ENCODE assay signal across 1 cellular context in the genomic region with DNA sequence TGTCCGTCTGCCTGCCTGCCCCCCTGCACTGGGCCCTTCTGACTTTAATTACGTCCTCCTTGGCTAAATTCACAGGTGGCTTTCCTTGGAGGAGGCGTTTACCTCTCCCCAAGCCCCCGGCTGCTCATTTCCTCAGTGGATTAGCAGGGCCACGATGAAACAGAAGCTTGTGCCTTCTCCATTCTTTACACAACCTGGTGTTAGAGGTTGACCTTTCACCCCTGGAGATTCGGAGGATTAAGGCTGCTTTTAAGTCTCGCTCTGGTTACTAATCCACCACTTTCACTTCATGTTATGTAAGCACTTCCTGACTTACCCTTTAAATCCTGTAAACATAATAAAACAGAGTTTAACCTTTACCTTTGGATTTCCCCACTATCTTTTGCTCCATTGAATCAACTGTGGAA.
TF ChIP-seq lines count a peak whose summit lies in the region.

No MANE protein-coding gene starts in this region.

TF ChIP-seq in GM23338, 12 proteins besides CTCF, POLR2A, EP300 and RAD21 (continued from another document):
- TF ChIP-seq CREB1 (CRISPR knock-in tag; IDR thresholded peaks at IDR 0.05; ENCODE audit: low read depth): no peak
- TF ChIP-seq, protein P1, sequence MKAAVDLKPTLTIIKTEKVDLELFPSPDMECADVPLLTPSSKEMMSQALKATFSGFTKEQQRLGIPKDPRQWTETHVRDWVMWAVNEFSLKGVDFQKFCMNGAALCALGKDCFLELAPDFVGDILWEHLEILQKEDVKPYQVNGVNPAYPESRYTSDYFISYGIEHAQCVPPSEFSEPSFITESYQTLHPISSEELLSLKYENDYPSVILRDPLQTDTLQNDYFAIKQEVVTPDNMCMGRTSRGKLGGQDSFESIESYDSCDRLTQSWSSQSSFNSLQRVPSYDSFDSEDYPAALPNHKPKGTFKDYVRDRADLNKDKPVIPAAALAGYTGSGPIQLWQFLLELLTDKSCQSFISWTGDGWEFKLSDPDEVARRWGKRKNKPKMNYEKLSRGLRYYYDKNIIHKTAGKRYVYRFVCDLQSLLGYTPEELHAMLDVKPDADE (IDR thresholded peaks at IDR 0.05): no peak
- no peak for TF ChIP-seq NANOG (IDR thresholded peaks at IDR 0.05; ENCODE audit: borderline replicate concordance)
- TF ChIP-seq ZNF331 (CRISPR knock-in tag; IDR thresholded peaks at IDR 0.05; ENCODE audit: low read depth): no peak
- TF ChIP-seq, protein P2, sequence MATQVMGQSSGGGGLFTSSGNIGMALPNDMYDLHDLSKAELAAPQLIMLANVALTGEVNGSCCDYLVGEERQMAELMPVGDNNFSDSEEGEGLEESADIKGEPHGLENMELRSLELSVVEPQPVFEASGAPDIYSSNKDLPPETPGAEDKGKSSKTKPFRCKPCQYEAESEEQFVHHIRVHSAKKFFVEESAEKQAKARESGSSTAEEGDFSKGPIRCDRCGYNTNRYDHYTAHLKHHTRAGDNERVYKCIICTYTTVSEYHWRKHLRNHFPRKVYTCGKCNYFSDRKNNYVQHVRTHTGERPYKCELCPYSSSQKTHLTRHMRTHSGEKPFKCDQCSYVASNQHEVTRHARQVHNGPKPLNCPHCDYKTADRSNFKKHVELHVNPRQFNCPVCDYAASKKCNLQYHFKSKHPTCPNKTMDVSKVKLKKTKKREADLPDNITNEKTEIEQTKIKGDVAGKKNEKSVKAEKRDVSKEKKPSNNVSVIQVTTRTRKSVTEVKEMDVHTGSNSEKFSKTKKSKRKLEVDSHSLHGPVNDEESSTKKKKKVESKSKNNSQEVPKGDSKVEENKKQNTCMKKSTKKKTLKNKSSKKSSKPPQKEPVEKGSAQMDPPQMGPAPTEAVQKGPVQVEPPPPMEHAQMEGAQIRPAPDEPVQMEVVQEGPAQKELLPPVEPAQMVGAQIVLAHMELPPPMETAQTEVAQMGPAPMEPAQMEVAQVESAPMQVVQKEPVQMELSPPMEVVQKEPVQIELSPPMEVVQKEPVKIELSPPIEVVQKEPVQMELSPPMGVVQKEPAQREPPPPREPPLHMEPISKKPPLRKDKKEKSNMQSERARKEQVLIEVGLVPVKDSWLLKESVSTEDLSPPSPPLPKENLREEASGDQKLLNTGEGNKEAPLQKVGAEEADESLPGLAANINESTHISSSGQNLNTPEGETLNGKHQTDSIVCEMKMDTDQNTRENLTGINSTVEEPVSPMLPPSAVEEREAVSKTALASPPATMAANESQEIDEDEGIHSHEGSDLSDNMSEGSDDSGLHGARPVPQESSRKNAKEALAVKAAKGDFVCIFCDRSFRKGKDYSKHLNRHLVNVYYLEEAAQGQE (IDR thresholded peaks at IDR 0.05; ENCODE audit: unreplicated experiment): no peak
- no peak for TF ChIP-seq JUNB (IDR thresholded peaks at IDR 0.05; ENCODE audit: unreplicated experiment)
- TF ChIP-seq ZNF114 (CRISPR knock-in tag; IDR thresholded peaks at IDR 0.05): no peak
- TF ChIP-seq, protein P3, sequence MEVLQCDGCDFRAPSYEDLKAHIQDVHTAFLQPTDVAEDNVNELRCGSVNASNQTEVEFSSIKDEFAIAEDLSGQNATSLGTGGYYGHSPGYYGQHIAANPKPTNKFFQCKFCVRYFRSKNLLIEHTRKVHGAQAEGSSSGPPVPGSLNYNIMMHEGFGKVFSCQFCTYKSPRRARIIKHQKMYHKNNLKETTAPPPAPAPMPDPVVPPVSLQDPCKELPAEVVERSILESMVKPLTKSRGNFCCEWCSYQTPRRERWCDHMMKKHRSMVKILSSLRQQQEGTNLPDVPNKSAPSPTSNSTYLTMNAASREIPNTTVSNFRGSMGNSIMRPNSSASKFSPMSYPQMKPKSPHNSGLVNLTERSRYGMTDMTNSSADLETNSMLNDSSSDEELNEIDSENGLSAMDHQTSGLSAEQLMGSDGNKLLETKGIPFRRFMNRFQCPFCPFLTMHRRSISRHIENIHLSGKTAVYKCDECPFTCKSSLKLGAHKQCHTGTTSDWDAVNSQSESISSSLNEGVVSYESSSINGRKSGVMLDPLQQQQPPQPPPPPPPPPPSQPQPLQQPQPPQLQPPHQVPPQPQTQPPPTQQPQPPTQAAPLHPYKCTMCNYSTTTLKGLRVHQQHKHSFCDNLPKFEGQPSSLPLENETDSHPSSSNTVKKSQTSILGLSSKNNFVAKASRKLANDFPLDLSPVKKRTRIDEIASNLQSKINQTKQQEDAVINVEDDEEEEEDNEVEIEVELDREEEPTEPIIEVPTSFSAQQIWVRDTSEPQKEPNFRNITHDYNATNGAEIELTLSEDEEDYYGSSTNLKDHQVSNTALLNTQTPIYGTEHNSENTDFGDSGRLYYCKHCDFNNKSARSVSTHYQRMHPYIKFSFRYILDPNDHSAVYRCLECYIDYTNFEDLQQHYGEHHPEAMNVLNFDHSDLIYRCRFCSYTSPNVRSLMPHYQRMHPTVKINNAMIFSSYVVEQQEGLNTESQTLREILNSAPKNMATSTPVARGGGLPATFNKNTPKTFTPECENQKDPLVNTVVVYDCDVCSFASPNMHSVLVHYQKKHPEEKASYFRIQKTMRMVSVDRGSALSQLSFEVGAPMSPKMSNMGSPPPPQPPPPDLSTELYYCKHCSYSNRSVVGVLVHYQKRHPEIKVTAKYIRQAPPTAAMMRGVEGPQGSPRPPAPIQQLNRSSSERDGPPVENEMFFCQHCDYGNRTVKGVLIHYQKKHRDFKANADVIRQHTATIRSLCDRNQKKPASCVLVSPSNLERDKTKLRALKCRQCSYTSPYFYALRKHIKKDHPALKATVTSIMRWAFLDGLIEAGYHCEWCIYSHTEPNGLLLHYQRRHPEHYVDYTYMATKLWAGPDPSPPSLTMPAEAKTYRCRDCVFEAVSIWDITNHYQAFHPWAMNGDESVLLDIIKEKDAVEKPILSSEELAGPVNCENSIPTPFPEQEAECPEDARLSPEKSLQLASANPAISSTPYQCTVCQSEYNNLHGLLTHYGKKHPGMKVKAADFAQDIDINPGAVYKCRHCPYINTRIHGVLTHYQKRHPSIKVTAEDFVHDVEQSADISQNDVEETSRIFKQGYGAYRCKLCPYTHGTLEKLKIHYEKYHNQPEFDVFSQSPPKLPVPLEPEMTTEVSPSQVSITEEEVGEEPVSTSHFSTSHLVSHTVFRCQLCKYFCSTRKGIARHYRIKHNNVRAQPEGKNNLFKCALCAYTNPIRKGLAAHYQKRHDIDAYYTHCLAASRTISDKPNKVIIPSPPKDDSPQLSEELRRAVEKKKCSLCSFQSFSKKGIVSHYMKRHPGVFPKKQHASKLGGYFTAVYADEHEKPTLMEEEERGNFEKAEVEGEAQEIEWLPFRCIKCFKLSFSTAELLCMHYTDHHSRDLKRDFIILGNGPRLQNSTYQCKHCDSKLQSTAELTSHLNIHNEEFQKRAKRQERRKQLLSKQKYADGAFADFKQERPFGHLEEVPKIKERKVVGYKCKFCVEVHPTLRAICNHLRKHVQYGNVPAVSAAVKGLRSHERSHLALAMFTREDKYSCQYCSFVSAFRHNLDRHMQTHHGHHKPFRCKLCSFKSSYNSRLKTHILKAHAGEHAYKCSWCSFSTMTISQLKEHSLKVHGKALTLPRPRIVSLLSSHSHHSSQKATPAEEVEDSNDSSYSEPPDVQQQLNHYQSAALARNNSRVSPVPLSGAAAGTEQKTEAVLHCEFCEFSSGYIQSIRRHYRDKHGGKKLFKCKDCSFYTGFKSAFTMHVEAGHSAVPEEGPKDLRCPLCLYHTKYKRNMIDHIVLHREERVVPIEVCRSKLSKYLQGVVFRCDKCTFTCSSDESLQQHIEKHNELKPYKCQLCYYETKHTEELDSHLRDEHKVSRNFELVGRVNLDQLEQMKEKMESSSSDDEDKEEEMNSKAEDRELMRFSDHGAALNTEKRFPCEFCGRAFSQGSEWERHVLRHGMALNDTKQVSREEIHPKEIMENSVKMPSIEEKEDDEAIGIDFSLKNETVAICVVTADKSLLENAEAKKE (CRISPR knock-in tag; IDR thresholded peaks at IDR 0.05): no peak
- TF ChIP-seq EZH2 (IDR thresholded peaks at IDR 0.05; ENCODE audit: low read depth, unreplicated experiment): no peak
- TF ChIP-seq STAT1 (IDR thresholded peaks at IDR 0.05; ENCODE audit: unreplicated experiment): no peak
- TF ChIP-seq POLR2AphosphoS5 (IDR thresholded peaks at IDR 0.05; ENCODE audit: low read depth): no peak
